30 cellular contexts compared by ENCODE assay signal in genomic region chr16:83945587-83945986, GRCh38. TPM values are rescaled to one million over a fixed set of nuclear protein-coding genes. Genes with fewer than 3 reads are reported as not detected.
"Had no signal": no experiment of that assay in that cellular context is flagged by ENCODE, and none has a peak within 500 bp of the region (broad histone marks: within the 10 kb centered on the region; RNA-seq: fewer than 3 reads in every experiment).

No MANE protein-coding gene starts in this region.

- H3K36me3 ChIP-seq: esophagus squamous epithelium, gastrocnemius medialis, heart right ventricle, left lung, lower lobe of right lung had no signal

- FAIRE-seq: colon, endometrium, islet of Langerhans, keratinocyte had no signal

- H3K9me3 ChIP-seq: esophagus squamous epithelium, gastrocnemius medialis, heart right ventricle, left lung, lower lobe of right lung, mucosa of descending colon had no signal

- H3K4me1 ChIP-seq: gastrocnemius medialis, left lung, lower lobe of right lung had no signal

- H3K4me3 ChIP-seq: esophagus squamous epithelium, gastrocnemius medialis, heart right ventricle, left lung, lower lobe of right lung, mucosa of descending colon had no signal

- H3K27me3 ChIP-seq: esophagus squamous epithelium, gastrocnemius medialis, heart right ventricle, left lung had no signal

- ATAC-seq: effector memory CD8-positive, alpha-beta T cell; esophagus mucosa; gastrocnemius medialis; left cardiac atrium; left lung; lower lobe of right lung; mucosa of descending colon had no signal

- H3K27ac ChIP-seq: epithelial cell of prostate, esophagus squamous epithelium, gastrocnemius medialis, heart right ventricle, left lung, lower lobe of right lung had no signal

- DNase-seq: cortex of kidney; effector CD8-positive, alpha-beta T cell; effector memory CD8-positive, alpha-beta T cell; endodermal cell; erythroblast; esophagus squamous epithelium; foreskin fibroblast; gastrocnemius medialis; glutamatergic neuron; head of caudate nucleus; heart right ventricle; hippocampal formation; left cardiac atrium; lower lobe of right lung; mesenchymal stem cell; mucosa of descending colon; naive B cell had no signal

RNA-seq across cellular contexts. Expression of gene NECAB2, which starts 22.5 kb away (rescaled TPM):
- total RNA-seq: dermis microvascular lymphatic vessel endothelial cell, esophagus mucosa, esophagus squamous epithelium, gastrocnemius medialis, glomerular endothelial cell, kidney epithelial cell, lower leg skin, lung microvascular endothelial cell, myocyte had no signal
- polyA plus RNA-seq: keratinocyte had no signal
